8 cellular contexts compared by ENCODE assay signal in genomic region chr7:114426824-114427223, GRCh38. TPM values are rescaled to one million over a fixed set of nuclear protein-coding genes. Genes with fewer than 3 reads are reported as not detected.
DNase-seq lines count a peak whose midpoint lies in the region; ATAC-seq and TF ChIP-seq lines count a peak whose summit lies in the region.

No MANE protein-coding gene starts in this region.

- DNase-seq in DMS 273 treated with DMSO at 0.1 percent for 48 hours (lab: John Stamatoyannopoulos, UW) (peak; percentile 36), LoVo (ENCODE audit: low spot score) (peak; percentile 27), WERI-Rb-1 (no peak), left kidney (ENCODE audit: low read depth, low spot score) (peak; percentile 48), ovary (no peak), ascending aorta (ENCODE audit: low spot score in 2 of 2) (no peak)
- DNase-seq in effector memory CD4-positive, alpha-beta T cell = no peak

- TF ChIP-seq POLR2A in ovary (IDR thresholded peaks at IDR 0.05) = no peak

- H3K27ac ChIP-seq in WERI-Rb-1 (no peak overlapping the region), ovary (no peak overlapping the region), ascending aorta (no peak overlapping the region)
- no peak overlapping the region for H3K27ac ChIP-seq in effector memory CD4-positive, alpha-beta T cell (ENCODE audit: insufficient read depth, low read length, poor library complexity, severe bottlenecking)

- TF ChIP-seq CTCF in WERI-Rb-1 (IDR thresholded peaks at IDR 0.05; ENCODE audit: low read depth, low read length) (peak; percentile 17; the same call in 1 of the 2 replicates), ovary (IDR thresholded peaks at IDR 0.05) (peak in 1 of 3 donors; percentile 10), ascending aorta (IDR thresholded peaks at IDR 0.05) (peak in 1 of 3 experiments; percentile 33)

- H3K4me3 ChIP-seq in WERI-Rb-1 (ENCODE audit: low read depth, low read length) (no peak overlapping the region), ovary (no peak overlapping the region), ascending aorta (no peak overlapping the region)
- no peak overlapping the region for H3K4me3 ChIP-seq in effector memory CD4-positive, alpha-beta T cell (ENCODE audit: insufficient read depth, low read depth, low read length, poor library complexity, severe bottlenecking)

- H3K27me3 ChIP-seq in WERI-Rb-1 (ENCODE audit: insufficient read depth, low read depth, severe bottlenecking) = no peaks in the 10 kb centered on the region
- no peaks in the 10 kb centered on the region for H3K27me3 ChIP-seq in effector memory CD4-positive, alpha-beta T cell (replicated peaks; ENCODE audit: control insufficient read depth, insufficient read depth, low read length, poor library complexity, severe bottlenecking)
- H3K27me3 ChIP-seq in ovary = no peaks in the 10 kb centered on the region
- no peaks in the 10 kb centered on the region for H3K27me3 ChIP-seq in ascending aorta

- no peak for TF ChIP-seq EP300 in ovary (IDR thresholded peaks at IDR 0.05)

- no peaks in the 10 kb centered on the region for H3K9me3 ChIP-seq in WERI-Rb-1 (ENCODE audit: severe bottlenecking)
- no peaks in the 10 kb centered on the region for H3K9me3 ChIP-seq in effector memory CD4-positive, alpha-beta T cell (ENCODE audit: control insufficient read depth, low read length)
- H3K9me3 ChIP-seq in ovary = no peaks in the 10 kb centered on the region
- no peaks in the 10 kb centered on the region for H3K9me3 ChIP-seq in ascending aorta

- H3K36me3 ChIP-seq in WERI-Rb-1 (peaks cover 6% of the 10 kb centered on the region), ovary (no peaks in the 10 kb centered on the region), ascending aorta (no peaks in the 10 kb centered on the region)
- H3K36me3 ChIP-seq in effector memory CD4-positive, alpha-beta T cell (ENCODE audit: control insufficient read depth, insufficient read depth, low read length) = no peaks in the 10 kb centered on the region

- ATAC-seq in GM21619 (IDR thresholded peaks at IDR 0.05; ENCODE audit: unreplicated experiment) = no peak

- H3K4me1 ChIP-seq in effector memory CD4-positive, alpha-beta T cell (ENCODE audit: control insufficient read depth, insufficient read depth, low read length, poor library complexity, severe bottlenecking) = no peaks in the 10 kb centered on the region
- no peaks in the 10 kb centered on the region for H3K4me1 ChIP-seq in ovary (ENCODE audit: insufficient read depth)
- H3K4me1 ChIP-seq in ascending aorta = peaks cover 0 to 2% of the 10 kb centered on the region in 2 donors

- intact Hi-C loops in ovary (cut with DNase I) = no loop called here
- intact Hi-C loops in ascending aorta (cut with DNase I) = no loop called here

- 56 to 57% (median 56%) methylated on average over 4 of the region's 4 CpGs for WGBS in ovary, 3 donors

RNA-seq across cellular contexts. Expression of gene FOXP2, which starts 12.2 kb away (rescaled TPM):
- total RNA-seq in ovary (10 to 100 TPM in 6 of 7 donors, 1 to 10 TPM in 1; 8.0 to 26.5 (median 15.4) TPM), ascending aorta (11.0 TPM)
- polyA plus RNA-seq in ovary = 1 to 10 TPM; 5.0 to 5.1 TPM

Comparison
In these comparisons a context has a peak if more than half of its experiments do, and no peak if none do; other contexts are left out.
1. DNase-seq: peak in DMS 273 treated with DMSO at 0.1 percent for 48 hours (single experiment), LoVo (single experiment) and left kidney (single experiment); none in WERI-Rb-1 (single experiment), effector memory CD4-positive, alpha-beta T cell (0 of 3), ovary (0 of 5) and ascending aorta (0 of 2).